1 cellular context compared by ENCODE assay signal in genomic region chr10:33302188-33302829, GRCh38.
TF ChIP-seq lines count a peak whose summit lies in the region.

No MANE protein-coding gene starts in this region.

TF ChIP-seq in IMR-90, 13 proteins besides CTCF, POLR2A, EP300 and RAD21 (continued from another document):
- TF ChIP-seq RFX5 (IDR thresholded peaks at IDR 0.05; ENCODE audit: low read depth, low read length) (no peak), MXI1 (IDR thresholded peaks at IDR 0.05; ENCODE audit: borderline replicate concordance, low read depth, low read length) (no peak), BHLHE40 (IDR thresholded peaks at IDR 0.05; ENCODE audit: low read depth, low read length) (no peak)
